ENCODE assay signal across 1 cellular context in the genomic region with DNA sequence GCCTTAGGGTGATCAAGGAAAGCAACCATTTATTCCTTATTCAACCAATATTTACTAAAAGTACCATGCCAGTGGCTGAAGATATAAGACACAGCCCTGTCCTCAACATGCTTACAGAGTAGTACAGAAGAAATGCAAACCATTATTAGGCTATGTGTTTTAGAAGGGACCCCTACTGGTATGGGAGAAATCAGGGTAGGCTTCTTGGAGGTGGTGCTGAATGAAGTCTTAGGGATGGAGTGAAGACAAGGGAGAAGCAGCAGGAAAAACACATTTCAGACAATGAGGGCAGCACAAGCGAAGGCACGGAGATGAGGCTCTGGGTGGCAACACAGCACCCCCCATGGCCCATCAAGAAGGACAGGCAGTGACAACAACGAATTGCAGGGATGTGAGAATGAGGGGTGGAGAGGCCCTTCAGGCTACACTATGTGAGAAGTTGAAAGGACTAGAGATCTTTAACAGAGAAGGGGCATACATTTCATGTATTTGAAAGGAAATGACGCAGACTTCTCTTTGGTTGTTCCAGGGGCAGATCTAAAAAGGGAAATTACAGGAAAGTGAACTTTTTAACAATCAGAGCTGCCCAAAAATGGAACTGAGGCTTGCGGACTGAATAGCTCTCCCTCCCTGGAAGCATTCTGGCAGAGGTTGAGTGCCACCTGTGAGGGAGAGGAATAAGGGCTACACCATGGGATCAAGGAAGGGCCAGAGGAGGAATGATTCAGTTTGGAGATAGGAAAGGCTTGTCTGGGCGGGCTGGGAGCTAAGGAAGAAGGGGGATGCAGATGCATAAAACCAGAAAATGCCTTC.
TF ChIP-seq lines count a peak whose summit lies in the region.

No MANE protein-coding gene starts in this region.

TF ChIP-seq in K562, 482 proteins besides CTCF, POLR2A, EP300 and RAD21 (continued from another document):
- TF ChIP-seq SRSF1 (IDR thresholded peaks at IDR 0.05; ENCODE audit: low read depth, low read length) (no peak), PHF21A (IDR thresholded peaks at IDR 0.05; ENCODE audit: borderline replicate concordance, low read depth) (no peak), NFXL1 (CRISPR knock-in tag; IDR thresholded peaks at IDR 0.05) (no peak), ZNF436 (CRISPR knock-in tag; IDR thresholded peaks at IDR 0.05) (peak; percentile 59; the same call in 1 of the 2 replicates), ZFP36 (IDR thresholded peaks at IDR 0.05; ENCODE audit: low read depth, low read length, partially characterized antibody) (peak; percentile 99), KDM1A (IDR thresholded peaks at IDR 0.05) (peak in 1 of 2 experiments; percentile 49; a peak in 1 of 4 replicates), BCOR (IDR thresholded peaks at IDR 0.05) (peak; percentile 76), SMARCA5 (IDR thresholded peaks at IDR 0.05) (peak; percentile 87)
